Comparison of ENCODE assay signal across 9 cellular contexts in the genomic region with DNA sequence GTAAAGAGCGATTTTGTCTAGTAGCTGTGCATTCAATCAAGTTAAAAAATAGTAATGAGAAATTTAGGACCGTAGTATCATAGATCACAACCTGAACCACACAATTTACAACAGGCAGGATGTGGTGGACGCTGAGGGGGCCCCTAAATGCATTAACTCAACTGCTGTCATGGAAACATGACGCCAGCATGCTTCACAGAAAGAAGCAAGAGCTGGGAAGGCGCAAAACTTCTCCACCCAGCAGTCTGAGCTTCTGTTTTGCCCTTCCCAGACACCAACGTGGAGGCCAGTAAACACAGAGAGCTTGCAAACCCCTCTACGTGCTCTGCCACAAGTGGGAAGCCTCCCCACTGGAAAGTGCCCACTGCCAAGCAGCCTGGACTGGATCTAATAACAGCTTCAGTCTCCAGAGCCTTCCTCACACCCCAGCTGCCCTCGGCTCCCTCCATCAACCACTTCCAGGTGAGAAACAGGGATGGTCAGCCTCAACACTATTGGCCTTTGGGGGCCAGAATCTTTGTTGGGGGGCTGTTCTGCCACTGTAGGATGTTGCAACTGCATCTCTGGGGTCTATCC.
A peak's percentile ranks its signal among the peaks of the same experiment; 100 is the strongest.
DNase-seq lines count a peak whose midpoint lies in the region; ATAC-seq and TF ChIP-seq lines count a peak whose summit lies in the region.
"Had no signal": no experiment of that assay in that cellular context is flagged by ENCODE, and none has a peak within 500 bp of the region (broad histone marks: within the 10 kb centered on the region; RNA-seq: fewer than 3 reads in every experiment).

No MANE protein-coding gene starts in this region.

- H3K27me3 ChIP-seq in ovary, result no peaks in the 10 kb centered on the region

- ATAC-seq in GM21423 (IDR thresholded peaks at IDR 0.05; ENCODE audit: unreplicated experiment), result peak; percentile 82

- no peak for TF ChIP-seq EP300 in ovary (IDR thresholded peaks at IDR 0.05)

- H3K27ac ChIP-seq in ovary, result no peak overlapping the region
- H3K27ac ChIP-seq: KMS-11 had no signal

- no peak overlapping the region for H3K4me3 ChIP-seq in ovary

- TF ChIP-seq POLR2A in ovary (IDR thresholded peaks at IDR 0.05), result no peak

- H3K4me1 ChIP-seq in ovary (ENCODE audit: insufficient read depth), result peaks cover 2% of the 10 kb centered on the region

- 67 to 80% (median 77%) methylated on average over 8 of the region's 8 CpGs for WGBS in ovary, 3 donors

- TF ChIP-seq CTCF in ovary (IDR thresholded peaks at IDR 0.05), result no peak

- intact Hi-C loops in ovary (cut with DNase I), result no loop called here

- H3K36me3 ChIP-seq in ovary, result no peaks in the 10 kb centered on the region

- H3K9me3 ChIP-seq in ovary, result no peaks in the 10 kb centered on the region

- peak; percentile 47 to 64 for DNase-seq in NOMO-1 (lab: John Stamatoyannopoulos, UW; ENCODE audit: unreplicated experiment in 2 of 2)
- peak; percentile 57 for DNase-seq in activated gamma-delta T cell treated with anti-CD3 and anti-CD28 coated beads, Interleukin-2, amount 50 U/mL, for 16 hours (ENCODE audit: low read depth)
- DNase-seq in stimulated activated CD4-positive, alpha-beta T cell treated with anti-CD3 and anti-CD28 coated beads, TNF-alpha, amount 100 ng/mL, for 1 hour (ENCODE audit: low read depth in 3 of 3, low spot score in 1 of 3), result peak in 2 of 3 donors; percentile 19 to 36
- DNase-seq in medulla oblongata (ENCODE audit: extremely low spot score), result no peak
- DNase-seq in ovary, result no peak
- no peak for DNase-seq in anterior cingulate cortex (lab: John Stamatoyannopoulos, UW)
- no peak for DNase-seq in inferior parietal cortex (ENCODE audit: extremely low spot score)

Comparison
In these comparisons a context has a peak if more than half of its experiments do, and no peak if none do; other contexts are left out.
1. DNase-seq: peak in NOMO-1 (2 of 2), activated gamma-delta T cell treated with anti-CD3 and anti-CD28 coated beads, Interleukin-2, amount 50 U/mL, for 16 hours (single experiment) and stimulated activated CD4-positive, alpha-beta T cell treated with anti-CD3 and anti-CD28 coated beads, TNF-alpha, amount 100 ng/mL, for 1 hour (2 of 3); none in medulla oblongata (single experiment), ovary (0 of 5), anterior cingulate cortex (0 of 58) and inferior parietal cortex (single experiment).